8 cellular contexts compared by ENCODE assay signal in the genomic region with DNA sequence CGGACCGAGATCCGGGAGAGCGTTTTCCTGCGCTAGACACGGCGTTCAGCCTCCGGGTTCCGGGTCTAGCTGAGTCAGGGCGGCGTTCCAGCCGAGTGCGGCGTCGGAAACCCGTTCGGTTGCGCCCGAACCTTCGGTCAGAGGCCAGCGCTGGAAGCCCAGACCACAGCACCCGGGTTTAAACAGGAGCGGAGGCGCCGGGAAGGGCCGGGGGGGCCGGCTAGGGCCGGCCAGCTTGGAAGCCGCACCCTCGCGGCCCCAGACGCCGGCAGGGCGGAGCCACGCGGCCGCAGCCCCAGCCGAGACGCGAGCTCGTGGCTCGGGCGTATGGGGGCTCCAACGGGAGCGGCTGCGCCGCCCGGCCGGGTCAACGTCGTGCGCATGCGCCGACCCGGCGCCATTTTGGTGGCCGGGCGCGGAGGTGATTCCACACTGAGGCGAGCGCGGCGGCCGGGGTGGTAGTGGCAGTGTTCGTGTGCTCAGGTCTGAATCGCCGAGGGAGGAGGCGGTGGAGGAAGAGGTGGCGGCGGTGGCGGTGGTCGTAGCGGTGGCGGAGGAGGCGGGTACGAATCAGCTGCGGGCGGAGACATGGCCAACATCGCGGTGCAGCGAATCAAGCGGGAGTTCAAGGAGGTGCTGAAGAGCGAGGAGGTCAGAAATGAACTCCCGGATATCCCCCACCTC. TPM values are rescaled to one million over a fixed set of nuclear protein-coding genes. Genes with fewer than 3 reads are reported as not detected.
DNase-seq lines count a peak whose midpoint lies in the region; ATAC-seq and TF ChIP-seq lines count a peak whose summit lies in the region.

A gene with protein sequence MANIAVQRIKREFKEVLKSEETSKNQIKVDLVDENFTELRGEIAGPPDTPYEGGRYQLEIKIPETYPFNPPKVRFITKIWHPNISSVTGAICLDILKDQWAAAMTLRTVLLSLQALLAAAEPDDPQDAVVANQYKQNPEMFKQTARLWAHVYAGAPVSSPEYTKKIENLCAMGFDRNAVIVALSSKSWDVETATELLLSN (plus strand): TSS at position 397 of the 684 bp plus-strand sequence. CDS start 192 bp downstream, at position 589.

- peak within 1 kb of the TSS; percentile 82 for H3K4me2 ChIP-seq in OCI-LY7 (ENCODE audit: low read length)

- H3K4me3 ChIP-seq in OCI-LY7 (ENCODE audit: low read depth, low read length, poor library complexity, severe bottlenecking) (peak within 1 kb of the TSS; percentile 98), epithelial cell of proximal tubule (ENCODE audit: low read depth, low read length) (peak within 1 kb of the TSS; percentile 93), mucosa of rectum (ENCODE audit: low read length in 2 of 2) (peak within 1 kb of the TSS; percentile 83 to 94)

- POLR2A ChIA-PET in OCI-LY7 (lab: Charles Lee): interaction anchor here (0.6 to 2.1 kb wide), 15 partner anchors 9 to 358 kb away, joined by 3 to 8 read pairs (median 4); a partner anchor contains a TSS

- H3K36me3 Mint-ChIP-seq in Calu3 (ENCODE audit: insufficient read depth, unreplicated experiment): peaks cover 27% of the 10 kb centered on the region

- no peaks in the 10 kb centered on the region for H3K4me1 Mint-ChIP-seq in Calu3 (ENCODE audit: low read depth, unreplicated experiment)

- H3K9me2 ChIP-seq in OCI-LY7 (ENCODE audit: insufficient read depth, low read length): no peaks in the 10 kb centered on the region

- no peaks in the 10 kb centered on the region for H3K27me3 Mint-ChIP-seq in Calu3 (ENCODE audit: unreplicated experiment)

- intact Hi-C loops in Calu3 (cut with micrococcal nuclease; ENCODE audit: unreplicated experiment): loop anchor here (2.0 kb wide), 1 partner anchor 279 kb away; a partner anchor contains a TSS
- intact Hi-C loops in OCI-LY7 (cut with micrococcal nuclease; ENCODE audit: unreplicated experiment): loop anchor here (1.0 to 5.0 kb wide), 6 partner anchors 89 to 609 kb away; a partner anchor contains a TSS

- peak; percentile 87 for DNase-seq in Calu3
- peak; percentile 90 for DNase-seq in HuH-7 (ENCODE audit: low spot score)
- DNase-seq in OCI-LY7 (ENCODE audit: low spot score): peak; percentile 93
- peak; percentile 89 for DNase-seq in activated T-cell treated with anti-CD3 and anti-CD28 coated beads for 48 hours (ENCODE audit: low read depth)
- DNase-seq in epithelial cell of proximal tubule (ENCODE audit: low read depth): no peak
- peak; percentile 91 for DNase-seq in stimulated activated CD8-positive, alpha-beta memory T cell treated with anti-CD3 and anti-CD28 coated beads, Interleukin-4, amount 100 ng/mL, for 48 hours

- H4K20me1 ChIP-seq in OCI-LY7 (ENCODE audit: insufficient read depth, low read length): peaks cover 22% of the 10 kb centered on the region

- H3K27me3 ChIP-seq in mucosa of rectum (ENCODE audit: control insufficient read depth in 2 of 2, insufficient read depth in 2 of 2, low read length in 2 of 2): no peaks in the 10 kb centered on the region

- peak; percentile 73 for ATAC-seq in GM21515 (IDR thresholded peaks at IDR 0.05; ENCODE audit: unreplicated experiment)

- no peak for TF ChIP-seq CTCF in Calu3 (IDR thresholded peaks at IDR 0.05; ENCODE audit: unreplicated experiment)
- no peak for TF ChIP-seq CTCF in OCI-LY7 (conservative IDR thresholded peaks at IDR 0.05; ENCODE audit: low read length)
- TF ChIP-seq CTCF in epithelial cell of proximal tubule (conservative IDR thresholded peaks at IDR 0.05; ENCODE audit: low read depth, low read length): no peak

- H3K27ac Mint-ChIP-seq in Calu3 (ENCODE audit: unreplicated experiment): peak within 1 kb of the TSS; percentile 62

- H3K79me2 ChIP-seq in OCI-LY7 (ENCODE audit: insufficient read depth, low read depth, low read length): peaks cover 49% of the 10 kb centered on the region

- peaks cover 11% of the 10 kb centered on the region for H3K36me3 ChIP-seq in OCI-LY7 (ENCODE audit: insufficient read depth, low read length)
- peaks cover 0 to 3% of the 10 kb centered on the region in 2 donors for H3K36me3 ChIP-seq in mucosa of rectum (ENCODE audit: control insufficient read depth in 2 of 2, insufficient read depth in 2 of 2, low read length in 2 of 2)

- H2AFZ ChIP-seq in OCI-LY7 (ENCODE audit: low read length): peak within 1 kb of the TSS; percentile 89

- no TSS peak for BruUV-seq in Calu3 (replicated peaks; lab: Mats Ljungman, UMichigan)
- no TSS peak for BruUV-seq in OCI-LY7 (replicated peaks; lab: Mats Ljungman, UMichigan)

- H3K9me3 ChIP-seq in OCI-LY7 (ENCODE audit: low read length) (no peaks in the 10 kb centered on the region), mucosa of rectum (ENCODE audit: control insufficient read depth in 2 of 2, low read length in 2 of 2) (no peaks in the 10 kb centered on the region)

- peak within 1 kb of the TSS; percentile 93 for H3K4me3 Mint-ChIP-seq in Calu3 (ENCODE audit: low read depth, unreplicated experiment)

- H3K9ac ChIP-seq in mucosa of rectum (ENCODE audit: low read depth in 1 of 2, low read length in 2 of 2): peak within 1 kb of the TSS; percentile 82 to 93

- H3K9me3 Mint-ChIP-seq in Calu3 (ENCODE audit: low read depth, unreplicated experiment): no peaks in the 10 kb centered on the region

- CTCF ChIA-PET in Calu3 (lab: Charles Lee): interaction anchor here (0.5 to 0.7 kb wide), 3 partner anchors 24 to 136 kb away, joined by 3 to 4 read pairs (median 3); no protein-coding TSS in a partner anchor
- CTCF ChIA-PET in OCI-LY7 (lab: Charles Lee; ENCODE audit: unreplicated experiment): interaction anchor here (0.6 to 1.0 kb wide), 3 partner anchors 10 to 789 kb away, joined by 3 to 6 read pairs (median 6); no protein-coding TSS in a partner anchor

- H3K4me1 ChIP-seq in OCI-LY7 (ENCODE audit: insufficient read depth, low read length, poor library complexity, severe bottlenecking) (peaks cover 29% of the 10 kb centered on the region), mucosa of rectum (ENCODE audit: control insufficient read depth in 2 of 2, insufficient read depth in 2 of 2, low read length in 2 of 2) (peaks cover 22 to 25% of the 10 kb centered on the region in 2 donors)

- H3K27ac ChIP-seq in OCI-LY7 (ENCODE audit: low read depth, low read length, poor library complexity, severe bottlenecking) (peak within 1 kb of the TSS; percentile 74), mucosa of rectum (ENCODE audit: low read depth in 2 of 2, low read length in 2 of 2) (peak within 1 kb of the TSS; percentile 82 to 94)

RNA-seq across cellular contexts. Expression of the gene that starts here (rescaled TPM):
- total RNA-seq in Calu3 (2022) (66.9 and 77.7 TPM in 2 replicates), OCI-LY7 (2022) (88.0 and 93.8 TPM in 2 replicates), epithelial cell of proximal tubule (26.1 and 32.7 TPM in 2 replicates)
- 20.8 and 47.7 TPM in 2 replicates for total RNA-seq in OCI-LY7 (2014; rRNA removed; shearing (Covaris generic))
